Comparison of ENCODE assay signal across 14 cellular contexts in genomic region chr5:137303509-137303908, GRCh38.
"Had no signal": no experiment of that assay in that cellular context is flagged by ENCODE, and none has a peak within 500 bp of the region (broad histone marks: within the 10 kb centered on the region; RNA-seq: fewer than 3 reads in every experiment).

No MANE protein-coding gene starts in this region.

- H3K27me3 ChIP-seq: dorsolateral prefrontal cortex, heart right ventricle had no signal

- H3K27ac ChIP-seq: gastroesophageal sphincter, lower lobe of right lung, skin epidermis, VCaP had no signal

- H3K36me3 ChIP-seq: gastroesophageal sphincter, heart right ventricle, lower lobe of right lung had no signal

- H3K4me1 ChIP-seq: gastroesophageal sphincter, lower lobe of right lung had no signal

- H3K9me3 ChIP-seq: gastroesophageal sphincter, heart right ventricle, lower lobe of right lung had no signal

- H3K4me3 ChIP-seq: dorsolateral prefrontal cortex, gastroesophageal sphincter, heart right ventricle, lower lobe of right lung, skin epidermis had no signal

- DNase-seq: activated CD8-positive, alpha-beta T cell treated with anti-CD3 and anti-CD28 coated beads for 36 hours; activated effector memory CD4-positive, alpha-beta T cell treated with Interleukin-2 at 50 U/mL for 16 hours; activated T-cell treated with anti-CD3 and anti-CD28 coated beads, Interleukin-2, amount 50 U/mL, for 4 hours; erythroblast; lower lobe of right lung; stimulated activated CD4-positive, alpha-beta T cell treated with anti-CD3 and anti-CD28 coated beads, Interleukin-4, amount 100 ng/mL, for 24 hours; stimulated activated naive CD4-positive, alpha-beta T cell treated with Interleukin-2 at 50 U/mL for 16 hours; T-helper 1 cell; trophoblast cell had no signal
